In genomic region chr2:217218269-217219140, GRCh38 we compare ENCODE assay signal across 9 cellular contexts.
DNase-seq lines count a peak whose midpoint lies in the region; ATAC-seq, FAIRE-seq and TF ChIP-seq lines count a peak whose summit lies in the region.
"Had no signal": no experiment of that assay in that cellular context is flagged by ENCODE, and none has a peak within 500 bp of the region (broad histone marks: within the 10 kb centered on the region; RNA-seq: fewer than 3 reads in every experiment).

No MANE protein-coding gene starts in this region.

- ATAC-seq in GM19468 (IDR thresholded peaks at IDR 0.05; ENCODE audit: extremely low read depth, unreplicated experiment): peak; percentile 64
- peak; percentile 31 for ATAC-seq in HG03457 (IDR thresholded peaks at IDR 0.05; ENCODE audit: unreplicated experiment)
- no peak for ATAC-seq in HepG2

- H3K4me3 ChIP-seq in astrocyte of the spinal cord (ENCODE audit: low read depth, low read length): no peak overlapping the region
- no peak overlapping the region for H3K4me3 ChIP-seq in HepG2 (replicated peaks in 1 of 3; ENCODE audit: insufficient read depth in 1 of 3, low read depth in 2 of 3, low read length in 3 of 3)
- H3K4me3 ChIP-seq in prostate gland: no peak overlapping the region

- no peaks in the 10 kb centered on the region for H3K79me1 ChIP-seq in H9 (ENCODE audit: insufficient read depth, low read depth, low read length, poor library complexity, severe bottlenecking)

- H3K36me3 Mint-ChIP-seq in H9 (ENCODE audit: insufficient read depth in 1 of 3, low read depth in 3 of 3): no peaks in the 10 kb centered on the region
- no peaks in the 10 kb centered on the region for H3K36me3 Mint-ChIP-seq in progenitor cell of endocrine pancreas (ENCODE audit: insufficient read depth)

- H3K4me2 ChIP-seq in HepG2 (ENCODE audit: low read depth, low read length): no peak overlapping the region
- H3K4me2 ChIP-seq in H9 (ENCODE audit: insufficient read depth, insufficient read length, low read length): no peak overlapping the region

- H2BK5ac ChIP-seq in H9 (ENCODE audit: insufficient read length, low read length): no peak overlapping the region

- no peak overlapping the region for H3K18ac ChIP-seq in H9 (ENCODE audit: insufficient read length, low read depth, low read length)

- TF ChIP-seq POLR2A in HepG2 (IDR thresholded peaks at IDR 0.05; ENCODE audit: insufficient read depth in 1 of 2, low read depth in 2 of 2, low read length in 2 of 2) (no peak), prostate gland (IDR thresholded peaks at IDR 0.05) (no peak)

- CTCF ChIA-PET in HepG2 (lab: Yijun Ruan, JAX; ENCODE audit: low intra/inter-chr PET ratio, low total read pairs): no interaction called here

- H3K23me2 ChIP-seq in H9 (ENCODE audit: insufficient read length, low read depth, low read length, poor library complexity, severe bottlenecking): no peaks in the 10 kb centered on the region

- TF ChIP-seq EP300 in HepG2 (IDR thresholded peaks at IDR 0.05; ENCODE audit: low read depth in 2 of 2, low read length in 2 of 2) (no peak), HepG2 (CRISPR knock-in tag; IDR thresholded peaks at IDR 0.05; ENCODE audit: borderline replicate concordance) (no peak)

- H3K4me3 Mint-ChIP-seq in H9: no peak overlapping the region
- H3K4me3 Mint-ChIP-seq in progenitor cell of endocrine pancreas (ENCODE audit: low read depth): no peak overlapping the region

- H3T11ph ChIP-seq in H9 (ENCODE audit: low read length): no peak overlapping the region

- H4K20me1 ChIP-seq in HepG2 (ENCODE audit: insufficient read depth, low read length) (no peaks in the 10 kb centered on the region), H9 (ENCODE audit: control insufficient read depth, insufficient read depth, insufficient read length) (no peaks in the 10 kb centered on the region)

- H4K5ac ChIP-seq in H9 (ENCODE audit: insufficient read length, low read depth, low read length): no peak overlapping the region

- no peak overlapping the region for H2AK5ac ChIP-seq in H9 (ENCODE audit: insufficient read length, low read length)

- BruUV-seq in HepG2 (replicated peaks; lab: Mats Ljungman, UMichigan): no TSS peak

- H3K23ac ChIP-seq in H9 (ENCODE audit: insufficient read length, low read depth, low read length): no peak overlapping the region

- H3K9me3 Mint-ChIP-seq in H9: no peaks in the 10 kb centered on the region; a peak in 1 of 5 replicates
- no peaks in the 10 kb centered on the region for H3K9me3 Mint-ChIP-seq in progenitor cell of endocrine pancreas (ENCODE audit: low read depth)

- H3K9me3 ChIP-seq in HepG2 (ENCODE audit: low read length) (no peaks in the 10 kb centered on the region), prostate gland (no peaks in the 10 kb centered on the region), H9 (ENCODE audit: control insufficient read depth, low read depth, low read length) (no peaks in the 10 kb centered on the region)
- H3K9me3 ChIP-seq: neutrophil had no signal

- no peak overlapping the region for H3K56ac ChIP-seq in H9 (ENCODE audit: insufficient read length, low read depth, low read length)

- H3K4ac ChIP-seq in H9 (ENCODE audit: low read depth, low read length): no peak overlapping the region

- H3K27ac ChIP-seq in HepG2 (ENCODE audit: extremely low read length, insufficient read depth, low read length) (no peak overlapping the region), prostate gland (no peak overlapping the region), H9 (ENCODE audit: insufficient read length, low read depth, low read length) (no peak overlapping the region)
- H3K27ac ChIP-seq: neutrophil had no signal

- H2BK20ac ChIP-seq in H9 (ENCODE audit: low read depth, low read length, poor library complexity, severe bottlenecking): no peak overlapping the region

- H3K79me2 ChIP-seq in HepG2 (ENCODE audit: insufficient read depth, low read length) (no peaks in the 10 kb centered on the region), H9 (ENCODE audit: insufficient read depth, low read length) (no peaks in the 10 kb centered on the region)

- 0 out of 4 replicates have a peak, but pooled peaks cover 0 to 2% of the 10 kb centered on the region in 2 experiments for H3K4me1 Mint-ChIP-seq in H9
- H3K4me1 Mint-ChIP-seq in progenitor cell of endocrine pancreas (ENCODE audit: low read depth): peaks cover 7% of the 10 kb centered on the region

- H3K9ac ChIP-seq in HepG2 (ENCODE audit: insufficient read depth, low read depth, low read length): no peak overlapping the region
- H3K9ac ChIP-seq in H9 (ENCODE audit: extremely low read depth, insufficient read length, low read length): no peak overlapping the region

- H2AFZ ChIP-seq in HepG2 (ENCODE audit: low read length): no peak overlapping the region
- no peak overlapping the region for H2AFZ ChIP-seq in H9 (ENCODE audit: low read length)

- H3K36me3 ChIP-seq in HepG2 (replicated peaks in 1 of 2; ENCODE audit: control insufficient read depth in 1 of 2, insufficient read depth in 2 of 2, low read length in 2 of 2): no peaks in the 10 kb centered on the region
- no peaks in the 10 kb centered on the region for H3K36me3 ChIP-seq in prostate gland
- H3K36me3 ChIP-seq: neutrophil had no signal

- no peaks in the 10 kb centered on the region for H3K4me1 ChIP-seq in HepG2 (ENCODE audit: insufficient read depth, low read length)
- no peaks in the 10 kb centered on the region for H3K4me1 ChIP-seq in prostate gland (replicated peaks)
- no peaks in the 10 kb centered on the region for H3K4me1 ChIP-seq in H9 (ENCODE audit: insufficient read depth, low read length)

- POLR2A ChIA-PET in HepG2 (lab: Yijun Ruan, JAX): no interaction called here

- TF ChIP-seq RAD21 in HepG2 (CRISPR knock-in tag; IDR thresholded peaks at IDR 0.05): no peak

- intact Hi-C loops in HepG2 (cut with micrococcal nuclease; ENCODE audit: unreplicated experiment) (no loop called here), prostate gland (cut with DNase I) (no loop called here)

- no peak overlapping the region for H4K8ac ChIP-seq in H9 (replicated peaks; ENCODE audit: insufficient read length, low read depth, low read length)

- H2BK120ac ChIP-seq in H9 (ENCODE audit: low read depth, low read length, poor library complexity, severe bottlenecking): no peak overlapping the region

- DNase-seq in Daoy (ENCODE audit: low read depth) (peak; percentile 52), astrocyte of the spinal cord (ENCODE audit: low read depth, low spot score) (peak; percentile 74), HepG2 (ENCODE audit: low spot score) (no peak), prostate gland (ENCODE audit: low spot score) (no peak), H9 (no peak), progenitor cell of endocrine pancreas (ENCODE audit: low spot score, unreplicated experiment) (no peak)

- H4K91ac ChIP-seq in H9 (ENCODE audit: insufficient read length, low read depth, low read length): no peak overlapping the region

- H3K14ac ChIP-seq in H9 (ENCODE audit: insufficient read depth, low read length): no peak overlapping the region

- 13% methylated on average over 5 of the region's 5 CpGs for WGBS in HepG2 (ENCODE audit: low lambda C conversion rate)
- 75% methylated on average over 5 of the region's 5 CpGs for WGBS in prostate gland
- WGBS in H9 (ENCODE audit: extremely low coverage, insufficient read length, low lambda C conversion rate): no CpG with 5 or more reads among the region's 5 CpGs

- no peak overlapping the region for H2BK12ac ChIP-seq in H9 (ENCODE audit: insufficient read length, low read depth, low read length)

- no peak for TF ChIP-seq CTCF in astrocyte of the spinal cord (IDR thresholded peaks at IDR 0.05; ENCODE audit: low read depth, low read length)
- no peak for TF ChIP-seq CTCF in HepG2 (CRISPR knock-in tag; IDR thresholded peaks at IDR 0.05)
- no peak for TF ChIP-seq CTCF in prostate gland (IDR thresholded peaks at IDR 0.05)
- no peak for TF ChIP-seq CTCF in H9 (conservative IDR thresholded peaks at IDR 0.05)
- no peak for TF ChIP-seq CTCF in progenitor cell of endocrine pancreas (IDR thresholded peaks at IDR 0.05; ENCODE audit: unreplicated experiment)

- H3K27ac Mint-ChIP-seq in H9 (no peak overlapping the region), progenitor cell of endocrine pancreas (no peak overlapping the region)

- peaks cover 1 to 23% of the 10 kb centered on the region in 2 experiments; a peak in 4 of 5 replicates for H3K27me3 ChIP-seq in HepG2 (ENCODE audit: control insufficient read depth in 1 of 2, insufficient read depth in 2 of 2, low read length in 2 of 2)
- H3K27me3 ChIP-seq in prostate gland (replicated peaks; ENCODE audit: insufficient read depth): no peaks in the 10 kb centered on the region
- no peaks in the 10 kb centered on the region; the same call in 1 of the 2 replicates for H3K27me3 ChIP-seq in H9 (ENCODE audit: insufficient read depth, low read length)

- peaks cover 13% of the 10 kb centered on the region for H3K27me3 Mint-ChIP-seq in H9 (ENCODE audit: low read depth)
- H3K27me3 Mint-ChIP-seq in progenitor cell of endocrine pancreas: no peaks in the 10 kb centered on the region

- in situ Hi-C loops in astrocyte of the spinal cord (cut with HindIII; ENCODE audit: low sequenced_read_pairs): no loop called here
- in situ Hi-C loops in HepG2 (cut with HindIII; ENCODE audit: extremely low pct_ligation_motif_present, low pct_unique_long_range_greater_than_20kb): no loop called here

- FAIRE-seq in HepG2 (lab: Jason Lieb, UNC): no peak

- no peak overlapping the region for H2BK15ac ChIP-seq in H9 (ENCODE audit: low read depth, low read length)

TF ChIP-seq in HepG2, 621 proteins besides CTCF, POLR2A, EP300 and RAD21 (continues in another document):
- TF ChIP-seq CBX2 (IDR thresholded peaks at IDR 0.05; ENCODE audit: low read depth, low read length): no peak
- no peak for TF ChIP-seq CBX2 (CRISPR knock-in tag; IDR thresholded peaks at IDR 0.05; ENCODE audit: low read depth)
- TF ChIP-seq, protein P1, sequence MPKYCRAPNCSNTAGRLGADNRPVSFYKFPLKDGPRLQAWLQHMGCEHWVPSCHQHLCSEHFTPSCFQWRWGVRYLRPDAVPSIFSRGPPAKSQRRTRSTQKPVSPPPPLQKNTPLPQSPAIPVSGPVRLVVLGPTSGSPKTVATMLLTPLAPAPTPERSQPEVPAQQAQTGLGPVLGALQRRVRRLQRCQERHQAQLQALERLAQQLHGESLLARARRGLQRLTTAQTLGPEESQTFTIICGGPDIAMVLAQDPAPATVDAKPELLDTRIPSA (CRISPR knock-in tag; IDR thresholded peaks at IDR 0.05; ENCODE audit: borderline replicate concordance): no peak
- no peak for TF ChIP-seq FOXJ3 (CRISPR knock-in tag; IDR thresholded peaks at IDR 0.05; ENCODE audit: borderline replicate concordance)
- TF ChIP-seq ZNF724P (CRISPR knock-in tag; IDR thresholded peaks at IDR 0.05; ENCODE audit: borderline replicate concordance): no peak
- no peak for TF ChIP-seq REL (CRISPR knock-in tag; conservative IDR thresholded peaks at IDR 0.05)
- no peak for TF ChIP-seq ZNF737 (CRISPR knock-in tag; IDR thresholded peaks at IDR 0.05; ENCODE audit: borderline replicate concordance)
- TF ChIP-seq KLF6 (CRISPR knock-in tag; IDR thresholded peaks at IDR 0.05): no peak
- no peak for TF ChIP-seq ZNF256 (CRISPR knock-in tag; conservative IDR thresholded peaks at IDR 0.05)
- TF ChIP-seq GATAD1 (CRISPR knock-in tag; IDR thresholded peaks at IDR 0.05): no peak

Comparison
In these comparisons a context has a peak if more than half of its experiments do, and no peak if none do; other contexts are left out.
1. DNase-seq: peak in Daoy (single experiment) and astrocyte of the spinal cord (single experiment); none in HepG2 (single experiment), prostate gland (single experiment), H9 (single experiment) and progenitor cell of endocrine pancreas (single experiment).